In the genomic region with DNA sequence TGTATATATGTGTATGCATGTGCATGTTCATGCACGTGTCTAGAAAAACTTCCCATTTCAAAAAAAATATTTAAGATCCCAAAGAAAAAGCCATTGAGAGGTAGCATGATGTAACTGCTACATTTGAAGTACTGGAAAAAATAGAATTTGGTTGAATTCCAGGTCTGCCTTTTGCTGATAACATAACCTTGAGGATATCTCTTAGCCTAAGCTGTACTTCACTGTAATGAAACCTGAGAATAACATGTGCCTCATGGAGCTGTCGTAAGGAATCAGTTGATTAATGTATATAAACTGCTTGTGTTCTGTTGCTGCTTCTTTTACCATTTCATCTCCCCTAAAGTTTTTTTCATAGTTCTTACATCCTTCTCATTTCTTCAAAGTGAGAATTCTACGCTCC, we compare ENCODE assay signal across 30 cellular contexts.
"Had no signal": no experiment of that assay in that cellular context is flagged by ENCODE, and none has a peak within 500 bp of the region (broad histone marks: within the 10 kb centered on the region; RNA-seq: fewer than 3 reads in every experiment).

No MANE protein-coding gene starts in this region.

- H3K27me3 ChIP-seq: left lung, neural progenitor cell, neutrophil, right atrium auricular region, right lobe of liver, testis, thyroid gland, transverse colon, upper lobe of right lung had no signal

- H3K36me3 ChIP-seq: left lung, neural progenitor cell, neutrophil, right atrium auricular region, right lobe of liver, thyroid gland, transverse colon, upper lobe of right lung had no signal

- H3K4me1 Mint-ChIP-seq: naive B cell; natural killer cell; stimulated activated memory B cell treated with anti-CD40 and anti-IgM and Interleukin-4, amounts not matched to agents 10 μg/mL and 1 μg/mL and 100 μg/mL, for 72 hours; stimulated activated naive CD8-positive, alpha-beta T cell treated with anti-CD3 and anti-CD28 coated beads, Interleukin-15, amount 100 ng/mL, for 72 hours had no signal

- FAIRE-seq: keratinocyte, urothelium cell line had no signal

- H3K9me3 ChIP-seq: left lung, neutrophil, right atrium auricular region, right lobe of liver, testis, thyroid gland, transverse colon, upper lobe of right lung had no signal

- H3K4me3 Mint-ChIP-seq: mesothelial cell of epicardium; naive B cell; natural killer cell; nephron progenitor cell; neural progenitor cell; stimulated activated memory B cell treated with anti-CD40 and anti-IgM and Interleukin-4, amounts not matched to agents 10 μg/mL and 1 μg/mL and 100 μg/mL, for 72 hours; stimulated activated naive CD8-positive, alpha-beta T cell treated with anti-CD3 and anti-CD28 coated beads, Interleukin-15, amount 100 ng/mL, for 72 hours had no signal

- H3K27ac ChIP-seq: left lung, neural progenitor cell, neutrophil, right atrium auricular region, right lobe of liver, testis, thyroid gland, transverse colon, upper lobe of right lung had no signal

- H3K4me1 ChIP-seq: left lung, right atrium auricular region, right lobe of liver, testis, thyroid gland, transverse colon, upper lobe of right lung had no signal

- H3K4me3 ChIP-seq: left lung, lung, neural progenitor cell, right atrium auricular region, right lobe of liver, smooth muscle cell, testis, thyroid gland, transverse colon, upper lobe of right lung had no signal

- H3K9me3 Mint-ChIP-seq: mesothelial cell of epicardium; nephron progenitor cell; neural progenitor cell; stimulated activated naive CD8-positive, alpha-beta T cell treated with anti-CD3 and anti-CD28 coated beads, Interleukin-15, amount 100 ng/mL, for 72 hours had no signal

- H3K27ac Mint-ChIP-seq: mesothelial cell of epicardium; naive B cell; natural killer cell; nephron progenitor cell; neural progenitor cell; progenitor cell of endocrine pancreas; stimulated activated memory B cell treated with anti-CD40 and anti-IgM and Interleukin-4, amounts not matched to agents 10 μg/mL and 1 μg/mL and 100 μg/mL, for 72 hours; stimulated activated naive CD8-positive, alpha-beta T cell treated with anti-CD3 and anti-CD28 coated beads, Interleukin-15, amount 100 ng/mL, for 72 hours had no signal

- H3K27me3 Mint-ChIP-seq: naive B cell; progenitor cell of endocrine pancreas; stimulated activated memory B cell treated with anti-CD40 and anti-IgM and Interleukin-4, amounts not matched to agents 10 μg/mL and 1 μg/mL and 100 μg/mL, for 72 hours; stimulated activated naive CD8-positive, alpha-beta T cell treated with anti-CD3 and anti-CD28 coated beads, Interleukin-15, amount 100 ng/mL, for 72 hours had no signal

- DNase-seq: hippocampal formation; kidney glomerular epithelial cell; left cardiac atrium; left lung; mesendoderm; naive B cell; natural killer cell; nephron progenitor cell; occipital lobe; right lobe of liver; stimulated activated CD4-positive, alpha-beta T cell treated with anti-CD3 and anti-CD28 coated beads, Interleukin-1b, Interleukin-23, amount 100 ng/mL, for 48 hours; stimulated activated CD4-positive, alpha-beta T cell treated with anti-CD3 and anti-CD28 coated beads, Interleukin-2, amount 100 ng/mL, for 48 hours; stimulated activated CD4-positive, alpha-beta T cell treated with anti-CD3 and anti-CD28 coated beads, Interleukin-4, amount 100 ng/mL, for 4 hours; stimulated activated CD8-positive, alpha-beta memory T cell treated with anti-CD3 and anti-CD28 coated beads, Interleukin-4, amount 100 ng/mL, for 48 hours; stimulated activated naive CD4-positive, alpha-beta T cell treated with Interleukin-2 at 50 U/mL for 16 hours; stimulated activated naive CD8-positive, alpha-beta T cell treated with anti-CD3 and anti-CD28 coated beads, Interleukin-15, amount 100 ng/mL, for 72 hours; testis; thyroid gland; transverse colon; upper lobe of right lung had no signal

- H3K36me3 Mint-ChIP-seq: mesothelial cell of epicardium; naive B cell; natural killer cell; neural progenitor cell; stimulated activated memory B cell treated with anti-CD40 and anti-IgM and Interleukin-4, amounts not matched to agents 10 μg/mL and 1 μg/mL and 100 μg/mL, for 72 hours had no signal

- ATAC-seq: left cardiac atrium; left lung; natural killer cell; right lobe of liver; stimulated activated memory B cell treated with anti-CD40 and anti-IgM and Interleukin-4, amounts not matched to agents 10 μg/mL and 1 μg/mL and 100 μg/mL, for 72 hours; stimulated activated naive CD8-positive, alpha-beta T cell treated with anti-CD3 and anti-CD28 coated beads, Interleukin-15, amount 100 ng/mL, for 72 hours; upper lobe of right lung had no signal
